24 cellular contexts compared by ENCODE assay signal in genomic region chr6:107706516-107706915, GRCh38.
A peak's percentile ranks its signal among the peaks of the same experiment; 100 is the strongest.
DNase-seq lines count a peak whose midpoint lies in the region; ATAC-seq and TF ChIP-seq lines count a peak whose summit lies in the region.
"Had no signal": no experiment of that assay in that cellular context is flagged by ENCODE, and none has a peak within 500 bp of the region (broad histone marks: within the 10 kb centered on the region; RNA-seq: fewer than 3 reads in every experiment).

No MANE protein-coding gene starts in this region.

- DNase-seq in CD4-positive, alpha-beta memory T cell, result no peak
- peak; percentile 89 to 96 for DNase-seq in NCI-H524 (lab: John Stamatoyannopoulos, UW)
- peak; percentile 94 for DNase-seq in WERI-Rb-1
- no peak for DNase-seq in neural crest cell (ENCODE audit: low read depth, low spot score)
- DNase-seq: CD8-positive, alpha-beta T cell; DMS153; DND-41; NCI-H1048; NCI-H1417; NCI-H1694; NCI-H2029 treated with DMSO at 0.1 percent for 48 hours; NCI-H2227 treated with DMSO at 0.1 percent for 48 hours; NCI-H510A; NCI-H748 treated with DMSO at 0.1 percent for 48 hours; NK-92 treated with Interleukin-12 subunit alpha and Interleukin-12 subunit beta, amount 100 ng/mL, for 24 hours had no signal

- H3K36me3 Mint-ChIP-seq in CD4-positive, alpha-beta memory T cell, result peaks cover 51 to 52% of the 10 kb centered on the region in 2 donors
- no peaks in the 10 kb centered on the region for H3K36me3 Mint-ChIP-seq in neural crest cell (ENCODE audit: low read depth)

- H3K27me3 Mint-ChIP-seq in CD4-positive, alpha-beta memory T cell, result no peaks in the 10 kb centered on the region
- H3K27me3 Mint-ChIP-seq in neural crest cell (ENCODE audit: low read depth), result no peaks in the 10 kb centered on the region

- peaks cover 0 to 6% (median 0%) of the 10 kb centered on the region in 8 donors for H3K9me3 Mint-ChIP-seq in CD4-positive, alpha-beta memory T cell
- H3K9me3 Mint-ChIP-seq in neural crest cell, result no peaks in the 10 kb centered on the region
- H3K9me3 Mint-ChIP-seq: CD8-positive, alpha-beta T cell had no signal

- CTCF ChIA-PET in CD4-positive, alpha-beta memory T cell (lab: Charles Lee; ENCODE audit: partially characterized antibody), result interaction anchor here (1.4 to 7.8 kb wide), 6 partner anchors 8 to 160 kb away, joined by 3 to 56 read pairs (median 9); no protein-coding TSS in a partner anchor

- H3K36me3 ChIP-seq in CD4-positive, alpha-beta memory T cell (ENCODE audit: insufficient read depth, low read length), result peaks cover 30% of the 10 kb centered on the region
- no peaks in the 10 kb centered on the region for H3K36me3 ChIP-seq in WERI-Rb-1
- H3K36me3 ChIP-seq: BLaER1, SJCRH30 had no signal

- ATAC-seq in HG03095 (IDR thresholded peaks at IDR 0.05; ENCODE audit: unreplicated experiment) (no peak), HG03280 (IDR thresholded peaks at IDR 0.05; ENCODE audit: unreplicated experiment) (no peak), GM19452 (IDR thresholded peaks at IDR 0.05; ENCODE audit: unreplicated experiment) (no peak)
- ATAC-seq: CD8-positive, alpha-beta T cell; Right ventricle myocardium inferior; SK-N-SH treated with all-trans-retinoic acid at 6 μM for 48 hours had no signal

- no peak overlapping the region for H3K4me3 ChIP-seq in CD4-positive, alpha-beta memory T cell (ENCODE audit: low read length in 2 of 2)
- peak overlapping the region; percentile 7; the same call in 1 of the 2 replicates for H3K4me3 ChIP-seq in WERI-Rb-1 (ENCODE audit: low read depth, low read length)
- H3K4me3 ChIP-seq: BLaER1, PC-9, SJCRH30 had no signal

- peak overlapping the region in 4 of 7 donors; percentile 4 to 69 (median 58) for H3K27ac Mint-ChIP-seq in CD4-positive, alpha-beta memory T cell
- peak overlapping the region; percentile 69 for H3K27ac Mint-ChIP-seq in neural crest cell (ENCODE audit: unreplicated experiment)

- H3K4me3 Mint-ChIP-seq in CD4-positive, alpha-beta memory T cell, result no peak overlapping the region
- H3K4me3 Mint-ChIP-seq in neural crest cell, result no peak overlapping the region
- H3K4me3 Mint-ChIP-seq: CD8-positive, alpha-beta T cell had no signal

- H3K27ac ChIP-seq in CD4-positive, alpha-beta memory T cell (ENCODE audit: low read depth, low read length), result no peak overlapping the region
- H3K27ac ChIP-seq in WERI-Rb-1, result peak overlapping the region; percentile 63
- H3K27ac ChIP-seq: BLaER1, HL-60, PC-9, SJCRH30 had no signal

- peaks cover 19 to 46% (median 30%) of the 10 kb centered on the region in 4 donors for H3K4me1 Mint-ChIP-seq in CD4-positive, alpha-beta memory T cell
- peaks cover 39% of the 10 kb centered on the region for H3K4me1 Mint-ChIP-seq in neural crest cell

- peaks cover 24% of the 10 kb centered on the region for H3K4me1 ChIP-seq in CD4-positive, alpha-beta memory T cell (ENCODE audit: insufficient read depth, low read length)

- no peak for TF ChIP-seq CTCF in WERI-Rb-1 (IDR thresholded peaks at IDR 0.05; ENCODE audit: low read depth, low read length)
- no peak for TF ChIP-seq CTCF in neural crest cell (conservative IDR thresholded peaks at IDR 0.05)

- POLR2A ChIA-PET in CD4-positive, alpha-beta memory T cell (lab: Charles Lee; ENCODE audit: partially characterized antibody), result interaction anchor here (4.1 kb wide), 1 partner anchor 30 kb away, joined by 18 read pairs; no protein-coding TSS in a partner anchor

- no peaks in the 10 kb centered on the region for H3K9me3 ChIP-seq in CD4-positive, alpha-beta memory T cell (ENCODE audit: control insufficient read depth in 1 of 2, low read length in 2 of 2)
- H3K9me3 ChIP-seq in WERI-Rb-1 (ENCODE audit: severe bottlenecking), result no peaks in the 10 kb centered on the region
- H3K9me3 ChIP-seq: BLaER1, SJCRH30 had no signal

- intact Hi-C loops in CD4-positive, alpha-beta memory T cell (cut with micrococcal nuclease), result no loop called here

- no peaks in the 10 kb centered on the region for H3K27me3 ChIP-seq in CD4-positive, alpha-beta memory T cell (ENCODE audit: insufficient read depth, low read length)
- H3K27me3 ChIP-seq in WERI-Rb-1 (ENCODE audit: insufficient read depth, low read depth, severe bottlenecking), result no peaks in the 10 kb centered on the region
- H3K27me3 ChIP-seq: BLaER1, SJCRH30 had no signal

Comparison
In these comparisons a context has a peak if more than half of its experiments do, and no peak if none do; other contexts are left out.
1. DNase-seq: peak in NCI-H524 (2 of 2) and WERI-Rb-1 (single experiment); none in CD4-positive, alpha-beta memory T cell (0 of 5) and neural crest cell (single experiment).